ENCODE assay signal across 25 cellular contexts in the genomic region with DNA sequence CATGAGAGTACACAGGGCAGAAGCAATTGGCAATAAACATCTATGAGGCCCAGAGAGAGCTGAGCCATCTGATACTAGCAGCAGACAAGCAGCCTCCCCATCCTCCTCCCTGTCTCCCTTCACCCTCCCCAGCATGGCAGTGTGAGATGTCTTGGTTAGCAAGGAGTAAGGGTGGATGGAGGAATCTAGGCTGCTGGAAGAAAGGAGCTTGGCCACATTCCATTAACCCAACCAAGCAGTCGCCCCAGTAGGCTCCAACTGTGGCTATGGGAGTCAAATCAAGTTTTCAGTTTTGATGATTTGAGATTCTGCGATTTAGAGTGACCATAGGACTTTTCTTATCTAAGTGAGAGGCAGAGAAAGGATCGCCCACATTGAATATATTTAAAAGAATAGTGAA. TPM values are rescaled to one million over a fixed set of nuclear protein-coding genes. Genes with fewer than 3 reads are reported as not detected.
DNase-seq lines count a peak whose midpoint lies in the region; ATAC-seq and TF ChIP-seq lines count a peak whose summit lies in the region.
"Had no signal": no experiment of that assay in that cellular context is flagged by ENCODE, and none has a peak within 500 bp of the region (broad histone marks: within the 10 kb centered on the region; RNA-seq: fewer than 3 reads in every experiment).

No MANE protein-coding gene starts in this region.

- H3K27me3 ChIP-seq in esophagus muscularis mucosa = peaks cover 0 to 6% (median 0%) of the 10 kb centered on the region in 4 donors
- no peaks in the 10 kb centered on the region for H3K27me3 ChIP-seq in neuronal stem cell (ENCODE audit: control insufficient read depth in 3 of 3, insufficient read depth in 3 of 3, low read depth in 1 of 3, low read length in 3 of 3)
- H3K27me3 ChIP-seq: BE2C, BLaER1 had no signal

- H3K4ac ChIP-seq in neuronal stem cell (ENCODE audit: low read length) = no peak overlapping the region

- H3K9me3 Mint-ChIP-seq in stimulated activated effector memory CD8-positive, alpha-beta T cell treated with anti-CD3 and anti-CD28 coated beads, Interleukin-12 subunit alpha, Interleukin-12 subunit beta, amount 100 ng/mL, for 72 hours = no peaks in the 10 kb centered on the region

- H3K4me3 ChIP-seq in esophagus muscularis mucosa (no peak overlapping the region), neuronal stem cell (ENCODE audit: low read length in 2 of 2) (no peak overlapping the region)
- H3K4me3 ChIP-seq: BLaER1, GM12878 had no signal

- peak overlapping the region; percentile 6 for H3K27ac Mint-ChIP-seq in stimulated activated effector memory CD8-positive, alpha-beta T cell treated with anti-CD3 and anti-CD28 coated beads, Interleukin-12 subunit alpha, Interleukin-12 subunit beta, amount 100 ng/mL, for 72 hours
- H3K27ac Mint-ChIP-seq: CD14-positive monocyte; CD4-positive, alpha-beta memory T cell; CD4-positive, CD25-positive, alpha-beta regulatory T cell had no signal

- no peak overlapping the region for H3K14ac ChIP-seq in neuronal stem cell (ENCODE audit: low read length)

- peak overlapping the region; percentile 23 for H3K23ac ChIP-seq in neuronal stem cell (ENCODE audit: low read depth, low read length, poor library complexity)

- H3K36me3 ChIP-seq in esophagus muscularis mucosa (no peaks in the 10 kb centered on the region), neuronal stem cell (replicated peaks in 1 of 2; ENCODE audit: control insufficient read depth in 2 of 2, insufficient read depth in 2 of 2, low read length in 2 of 2) (no peaks in the 10 kb centered on the region)
- H3K36me3 ChIP-seq: BE2C, BLaER1 had no signal

- H2AK5ac ChIP-seq in neuronal stem cell (ENCODE audit: low read depth, low read length) = no peak overlapping the region

- no peak overlapping the region for H4K8ac ChIP-seq in neuronal stem cell (ENCODE audit: low read depth, low read length)

- no peak overlapping the region for H3K4me2 ChIP-seq in neuronal stem cell (ENCODE audit: insufficient read depth, low read length, poor library complexity, severe bottlenecking)
- H3K4me2 ChIP-seq: BLaER1 had no signal

- no peak overlapping the region for H3K9ac ChIP-seq in neuronal stem cell (ENCODE audit: low read depth, low read length, poor library complexity)
- H3K9ac ChIP-seq: BLaER1 had no signal

- H3K9me3 ChIP-seq in esophagus muscularis mucosa = no peaks in the 10 kb centered on the region
- H3K9me3 ChIP-seq in neuronal stem cell (replicated peaks in 1 of 2; ENCODE audit: control insufficient read depth in 2 of 2, insufficient read depth in 1 of 2, low read depth in 1 of 2, low read length in 2 of 2) = no peaks in the 10 kb centered on the region
- H3K9me3 ChIP-seq: BE2C, BLaER1 had no signal

- ATAC-seq in stimulated activated effector memory CD8-positive, alpha-beta T cell treated with anti-CD3 and anti-CD28 coated beads, Interleukin-12 subunit alpha, Interleukin-12 subunit beta, amount 100 ng/mL, for 72 hours = no peak
- ATAC-seq in HG03108 (IDR thresholded peaks at IDR 0.05; ENCODE audit: unreplicated experiment) (no peak), GM18505 (IDR thresholded peaks at IDR 0.05; ENCODE audit: unreplicated experiment) (no peak)
- ATAC-seq: GM12878 had no signal

- H2BK12ac ChIP-seq in neuronal stem cell (ENCODE audit: low read length) = no peak overlapping the region

- H3K27ac ChIP-seq in esophagus muscularis mucosa (replicated peaks in 1 of 4) (no peak overlapping the region), neuronal stem cell (replicated peaks; ENCODE audit: low read length) (no peak overlapping the region)
- H3K27ac ChIP-seq: BLaER1 had no signal

- H4K91ac ChIP-seq in neuronal stem cell (ENCODE audit: low read depth, low read length, poor library complexity) = no peak overlapping the region

- peaks cover 40% of the 10 kb centered on the region for H3K4me1 Mint-ChIP-seq in stimulated activated effector memory CD8-positive, alpha-beta T cell treated with anti-CD3 and anti-CD28 coated beads, Interleukin-12 subunit alpha, Interleukin-12 subunit beta, amount 100 ng/mL, for 72 hours

- peak overlapping the region; percentile 48 for H3K18ac ChIP-seq in neuronal stem cell (ENCODE audit: low read length)

- TF ChIP-seq POLR2A in esophagus muscularis mucosa (IDR thresholded peaks at IDR 0.05; ENCODE audit: low read depth) (no peak), GM18505 (IDR thresholded peaks at IDR 0.05; ENCODE audit: borderline replicate concordance, extremely low read depth, insufficient read depth, insufficient read length) (no peak)

- H2BK15ac ChIP-seq in neuronal stem cell (ENCODE audit: low read length) = no peak overlapping the region

- no peaks in the 10 kb centered on the region for H3K4me1 ChIP-seq in esophagus muscularis mucosa
- peaks cover 0 to 2% of the 10 kb centered on the region in 2 donors for H3K4me1 ChIP-seq in neuronal stem cell (ENCODE audit: control insufficient read depth in 2 of 2, insufficient read depth in 1 of 2, low read depth in 1 of 2, low read length in 2 of 2)
- H3K4me1 ChIP-seq: BE2C, BLaER1 had no signal

- no peak overlapping the region for H2BK120ac ChIP-seq in neuronal stem cell (ENCODE audit: low read depth, low read length)

- no peak overlapping the region for H2AFZ ChIP-seq in neuronal stem cell (ENCODE audit: low read length)

- no peaks in the 10 kb centered on the region for H3K36me3 Mint-ChIP-seq in stimulated activated effector memory CD8-positive, alpha-beta T cell treated with anti-CD3 and anti-CD28 coated beads, Interleukin-12 subunit alpha, Interleukin-12 subunit beta, amount 100 ng/mL, for 72 hours
- H3K36me3 Mint-ChIP-seq: CD14-positive monocyte; CD4-positive, alpha-beta memory T cell; CD4-positive, CD25-positive, alpha-beta regulatory T cell had no signal

- no peak for TF ChIP-seq CTCF in esophagus muscularis mucosa (IDR thresholded peaks at IDR 0.05)

- no peak for TF ChIP-seq EP300 in esophagus muscularis mucosa (IDR thresholded peaks at IDR 0.05)

- H3K4me3 Mint-ChIP-seq in stimulated activated effector memory CD8-positive, alpha-beta T cell treated with anti-CD3 and anti-CD28 coated beads, Interleukin-12 subunit alpha, Interleukin-12 subunit beta, amount 100 ng/mL, for 72 hours = no peak overlapping the region
- H3K4me3 Mint-ChIP-seq: CD14-positive monocyte; CD4-positive, alpha-beta memory T cell; CD4-positive, CD25-positive, alpha-beta regulatory T cell; CD8-positive, alpha-beta memory T cell had no signal

- H3K79me1 ChIP-seq in neuronal stem cell (ENCODE audit: low read depth, low read length) = no peaks in the 10 kb centered on the region

- peak; percentile 55 for DNase-seq in esophagus muscularis mucosa (ENCODE audit: extremely low spot score)
- no peak for DNase-seq in neuronal stem cell (ENCODE audit: low spot score)
- DNase-seq in stimulated activated effector memory CD8-positive, alpha-beta T cell treated with anti-CD3 and anti-CD28 coated beads, Interleukin-12 subunit alpha, Interleukin-12 subunit beta, amount 100 ng/mL, for 72 hours (ENCODE audit: low spot score in 2 of 2) = no peak
- DNase-seq in Kasumi-1 (lab: John Stamatoyannopoulos, UW) = no peak
- DNase-seq: 8988T; ACHN; BE2C; C1 segment of cervical spinal cord; CD4-positive, alpha-beta memory T cell; CD4-positive, CD25-positive, alpha-beta regulatory T cell; CD8-positive, alpha-beta memory T cell; COR-L47; DMS 273 treated with DMSO at 0.1 percent for 48 hours; DMS153; DMS53; DMS79; DND-41; EL; GDM1 had no signal

- H2BK5ac ChIP-seq in neuronal stem cell (ENCODE audit: low read length) = no peak overlapping the region

- WGBS in esophagus muscularis mucosa = 91% methylated on average over 3 of the region's 3 CpGs
- no CpG with 5 or more reads among the region's 3 CpGs for WGBS in neuronal stem cell (ENCODE audit: extremely low coverage in 2 of 2, insufficient read length in 2 of 2, insufficient replicate concordance in 1 of 2), 2 donors

- intact Hi-C loops in esophagus muscularis mucosa (cut with DNase I) = no loop called here

RNA-seq across cellular contexts. Expression of a gene that starts 12.9 kb away (rescaled TPM):
- 10 to 100 TPM in 1 of 4 donors, 1 to 10 TPM in 3; 3.7 to 10.9 (median 5.6) TPM for total RNA-seq in esophagus muscularis mucosa
- 0.20 TPM for polyA plus RNA-seq in neuronal stem cell (2013, experiment 1 of 2)
- polyA plus RNA-seq in neuronal stem cell (2013, experiment 2 of 2) = 0.18 TPM
- total RNA-seq: G401 had no signal
